1 cellular context compared by ENCODE assay signal in genomic region chr2:218568190-218569037, GRCh38.
TF ChIP-seq lines count a peak whose summit lies in the region.

CNOT9 (plus strand) TSS chr2:218568839; CDS start chr2:218568955, 116 bp downstream.
USP37 (minus strand) TSS chr2:218568351; CDS start chr2:218558653, 9,698 bp downstream.

TF ChIP-seq in HepG2, 621 proteins besides CTCF, POLR2A, EP300 and RAD21 (continued from another document):
- peak; percentile 88 for TF ChIP-seq RCOR2 (CRISPR knock-in tag; IDR thresholded peaks at IDR 0.05)
- no peak for TF ChIP-seq RFX3 (CRISPR knock-in tag; IDR thresholded peaks at IDR 0.05)
- peak; percentile 63; the same call in 1 of the 2 replicates for TF ChIP-seq ATF2 (CRISPR knock-in tag; IDR thresholded peaks at IDR 0.05)
- TF ChIP-seq JARID2 (CRISPR knock-in tag; IDR thresholded peaks at IDR 0.05; ENCODE audit: insufficient replicate concordance) = no peak
- TF ChIP-seq MTF2 (CRISPR knock-in tag; IDR thresholded peaks at IDR 0.05; ENCODE audit: borderline replicate concordance) = peak; percentile 52; the same call in 1 of the 2 replicates
- no peak for TF ChIP-seq ZNF44 (CRISPR knock-in tag; IDR thresholded peaks at IDR 0.05)
- peak; percentile 94 for TF ChIP-seq ARID4A (CRISPR knock-in tag; IDR thresholded peaks at IDR 0.05; ENCODE audit: borderline replicate concordance)
- peak; percentile 98 for TF ChIP-seq ZNF781 (CRISPR knock-in tag; IDR thresholded peaks at IDR 0.05; ENCODE audit: borderline replicate concordance, not compliant biosample characterization)
- TF ChIP-seq ZNF331 (CRISPR knock-in tag; IDR thresholded peaks at IDR 0.05) = peak; percentile 70; the same call in 1 of the 2 replicates
- no peak for TF ChIP-seq ELK4 (CRISPR knock-in tag; IDR thresholded peaks at IDR 0.05; ENCODE audit: borderline replicate concordance)
- peak; percentile 97 for TF ChIP-seq MXI1 (IDR thresholded peaks at IDR 0.05; ENCODE audit: borderline replicate concordance, low read depth, low read length)
- TF ChIP-seq SETDB1 (CRISPR knock-in tag; IDR thresholded peaks at IDR 0.05; ENCODE audit: borderline replicate concordance) = peak; percentile 65; the same call in 1 of the 2 replicates
- TF ChIP-seq FOXP1 (IDR thresholded peaks at IDR 0.05) = no peak
- TF ChIP-seq FOXP1 (CRISPR knock-in tag; IDR thresholded peaks at IDR 0.05) = no peak
- peak; percentile 79 for TF ChIP-seq AGO2 (optimal IDR thresholded peaks at IDR 0.05; ENCODE audit: low read depth, low read length)
- TF ChIP-seq NFRKB (IDR thresholded peaks at IDR 0.05) = no peak
- TF ChIP-seq SNRNP70 (IDR thresholded peaks at IDR 0.05; ENCODE audit: low read depth, low read length) = no peak
- peak; percentile 28; the same call in 1 of the 2 replicates for TF ChIP-seq GLI4 (CRISPR knock-in tag; IDR thresholded peaks at IDR 0.05; ENCODE audit: borderline replicate concordance)
- TF ChIP-seq ZBTB44 (CRISPR knock-in tag; IDR thresholded peaks at IDR 0.05) = no peak
- peak; percentile 84 for TF ChIP-seq MNT (IDR thresholded peaks at IDR 0.05)
- TF ChIP-seq ZNF790 (CRISPR knock-in tag; IDR thresholded peaks at IDR 0.05; ENCODE audit: borderline replicate concordance) = peak; percentile 86; the same call in 1 of the 2 replicates
- peak; percentile 97; the same call in 1 of the 2 replicates for TF ChIP-seq ZNF788 (CRISPR knock-in tag; IDR thresholded peaks at IDR 0.05; ENCODE audit: borderline replicate concordance)
- TF ChIP-seq ZSCAN31 (CRISPR knock-in tag; IDR thresholded peaks at IDR 0.05; ENCODE audit: low read depth) = peak; percentile 82; the same call in 1 of the 2 replicates
- TF ChIP-seq CCAR2 (optimal IDR thresholded peaks at IDR 0.05; ENCODE audit: low read depth, low read length) = peak; percentile 88
- no peak; the same call in none of the 2 replicates for TF ChIP-seq ZNF333 (CRISPR knock-in tag; IDR thresholded peaks at IDR 0.05; ENCODE audit: borderline replicate concordance)
- TF ChIP-seq DPF2 (CRISPR knock-in tag; IDR thresholded peaks at IDR 0.05; ENCODE audit: borderline replicate concordance, low read depth) = no peak; the same call in none of the 2 replicates
- TF ChIP-seq MAX (IDR thresholded peaks at IDR 0.05) = peak; percentile 100
- TF ChIP-seq TFDP1 (CRISPR knock-in tag; IDR thresholded peaks at IDR 0.05; ENCODE audit: borderline replicate concordance) = peak; percentile 99
- peak; percentile 64 for TF ChIP-seq ZEB1 (IDR thresholded peaks at IDR 0.05; ENCODE audit: insufficient replicate concordance, low read depth)
- TF ChIP-seq ZNF274 (CRISPR knock-in tag; IDR thresholded peaks at IDR 0.05) = peak; percentile 92
- TF ChIP-seq ZBTB39 (CRISPR knock-in tag; IDR thresholded peaks at IDR 0.05) = peak; percentile 81
- TF ChIP-seq GPBP1L1 (CRISPR knock-in tag; IDR thresholded peaks at IDR 0.05) = no peak
- no peak for TF ChIP-seq RFX1 (IDR thresholded peaks at IDR 0.05)
- peak; percentile 54; the same call in 1 of the 2 replicates for TF ChIP-seq SIN3B (IDR thresholded peaks at IDR 0.05; ENCODE audit: low read length)
- no peak; the same call in 1 of the 2 replicates for TF ChIP-seq ZBTB1 (CRISPR knock-in tag; IDR thresholded peaks at IDR 0.05; ENCODE audit: borderline replicate concordance)
- peak; percentile 92 for TF ChIP-seq ZBTB43 (CRISPR knock-in tag; conservative IDR thresholded peaks at IDR 0.05)
- peak; percentile 66; the same call in 1 of the 2 replicates for TF ChIP-seq MIER3 (CRISPR knock-in tag; IDR thresholded peaks at IDR 0.05; ENCODE audit: borderline replicate concordance)
- no peak for TF ChIP-seq ZKSCAN5 (CRISPR knock-in tag; IDR thresholded peaks at IDR 0.05)
TF ChIP-seq in HepG2: peak in this region for 458.
